ENCODE assay signal across 11 cellular contexts in genomic region chr21:14993072-14993471, GRCh38.
DNase-seq lines count a peak whose midpoint lies in the region; ATAC-seq lines count a peak whose summit lies in the region.
"Had no signal": no experiment of that assay in that cellular context is flagged by ENCODE, and none has a peak within 500 bp of the region (broad histone marks: within the 10 kb centered on the region; RNA-seq: fewer than 3 reads in every experiment).

No MANE protein-coding gene starts in this region.

- DNase-seq in activated CD4-positive, alpha-beta T cell treated with anti-CD3 and anti-CD28 coated beads, Interleukin-2, amount 10 ng/mL, durations not matched to agents 24 days and 14 days, result no peak
- no peak for DNase-seq in activated CD4-positive, alpha-beta T cell treated with anti-CD3 and anti-CD28 coated beads for 4 hours
- no peak for DNase-seq in stimulated activated naive CD8-positive, alpha-beta T cell treated with anti-CD3 and anti-CD28 coated beads, Interleukin-15, Interleukin-2, amounts not matched to agents 100 U/mL and 50 U/mL, for 24 hours
- no peak for DNase-seq in stimulated activated naive CD8-positive, alpha-beta T cell treated with anti-CD3 and anti-CD28 coated beads, Interleukin-15, amount 100 ng/mL, for 72 hours
- DNase-seq in activated T-helper 1 cell treated with anti-CD3 and anti-CD28 coated beads, Interleukin-12 subunit alpha, Interleukin-12 subunit beta, Interleukin-2, Interleukin-4 antibody, amounts not matched to agents 30 ng/mL and 10 ng/mL and 1 ng/mL, durations not matched to agents 14 hours and 24 hours and 36 hours (ENCODE audit: low spot score), result no peak
- no peak for DNase-seq in KBM-7
- DNase-seq: 8988T; CD4-positive, CD25-positive, alpha-beta regulatory T cell; GDM1 had no signal

- peaks cover 20% of the 10 kb centered on the region for H3K4me1 Mint-ChIP-seq in activated CD4-positive, alpha-beta T cell treated with anti-CD3 and anti-CD28 coated beads, Interleukin-2, amount 10 ng/mL, durations not matched to agents 24 days and 14 days
- peaks cover 26% of the 10 kb centered on the region for H3K4me1 Mint-ChIP-seq in stimulated activated naive CD8-positive, alpha-beta T cell treated with anti-CD3 and anti-CD28 coated beads, Interleukin-15, amount 100 ng/mL, for 72 hours
- H3K4me1 Mint-ChIP-seq in activated T-helper 1 cell treated with anti-CD3 and anti-CD28 coated beads, Interleukin-12 subunit alpha, Interleukin-12 subunit beta, Interleukin-2, Interleukin-4 antibody, amounts not matched to agents 30 ng/mL and 10 ng/mL and 1 ng/mL, durations not matched to agents 14 hours and 24 hours and 36 hours (ENCODE audit: low read depth), result peaks cover 8% of the 10 kb centered on the region
- H3K4me1 Mint-ChIP-seq in stimulated activated naive CD8-positive, alpha-beta T cell treated with anti-CD3 and anti-CD28 coated beads, Interleukin-15, Interleukin-2, amounts not matched to agents 100 ng/mL and 50 ng/mL, for 24 hours (ENCODE audit: low read depth), result peaks cover 36% of the 10 kb centered on the region

- intact Hi-C loops in activated CD4-positive, alpha-beta T cell treated with anti-CD3 and anti-CD28 coated beads, Interleukin-2, amount 10 ng/mL, durations not matched to agents 24 days and 14 days (cut with micrococcal nuclease), result no loop called here
- intact Hi-C loops in activated T-helper 1 cell treated with anti-CD3 and anti-CD28 coated beads, Interleukin-12 subunit alpha, Interleukin-12 subunit beta, Interleukin-2, Interleukin-4 antibody, amounts not matched to agents 30 ng/mL and 10 ng/mL and 1 ng/mL, durations not matched to agents 14 hours and 24 hours and 36 hours (cut with micrococcal nuclease), result no loop called here

- H3K36me3 Mint-ChIP-seq in activated CD4-positive, alpha-beta T cell treated with anti-CD3 and anti-CD28 coated beads, Interleukin-2, amount 10 ng/mL, durations not matched to agents 24 days and 14 days (ENCODE audit: low read depth), result no peaks in the 10 kb centered on the region
- H3K36me3 Mint-ChIP-seq in activated T-helper 1 cell treated with anti-CD3 and anti-CD28 coated beads, Interleukin-12 subunit alpha, Interleukin-12 subunit beta, Interleukin-2, Interleukin-4 antibody, amounts not matched to agents 30 ng/mL and 10 ng/mL and 1 ng/mL, durations not matched to agents 14 hours and 24 hours and 36 hours (ENCODE audit: low read depth), result peaks cover 7% of the 10 kb centered on the region
- H3K36me3 Mint-ChIP-seq in stimulated activated naive CD8-positive, alpha-beta T cell treated with anti-CD3 and anti-CD28 coated beads, Interleukin-15, Interleukin-2, amounts not matched to agents 100 ng/mL and 50 ng/mL, for 24 hours (ENCODE audit: low read depth), result peaks cover 36% of the 10 kb centered on the region

- peak overlapping the region; percentile 10 for H3K27ac Mint-ChIP-seq in activated CD4-positive, alpha-beta T cell treated with anti-CD3 and anti-CD28 coated beads, Interleukin-2, amount 10 ng/mL, durations not matched to agents 24 days and 14 days
- no peak overlapping the region for H3K27ac Mint-ChIP-seq in stimulated activated naive CD8-positive, alpha-beta T cell treated with anti-CD3 and anti-CD28 coated beads, Interleukin-15, amount 100 ng/mL, for 72 hours
- peak overlapping the region; percentile 47 for H3K27ac Mint-ChIP-seq in activated T-helper 1 cell treated with anti-CD3 and anti-CD28 coated beads, Interleukin-12 subunit alpha, Interleukin-12 subunit beta, Interleukin-2, Interleukin-4 antibody, amounts not matched to agents 30 ng/mL and 10 ng/mL and 1 ng/mL, durations not matched to agents 14 hours and 24 hours and 36 hours
- peak overlapping the region; percentile 14 for H3K27ac Mint-ChIP-seq in stimulated activated naive CD8-positive, alpha-beta T cell treated with anti-CD3 and anti-CD28 coated beads, Interleukin-15, Interleukin-2, amounts not matched to agents 100 ng/mL and 50 ng/mL, for 24 hours
- H3K27ac Mint-ChIP-seq: CD4-positive, CD25-positive, alpha-beta regulatory T cell had no signal

- H3K4me3 Mint-ChIP-seq in activated CD4-positive, alpha-beta T cell treated with anti-CD3 and anti-CD28 coated beads, Interleukin-2, amount 10 ng/mL, durations not matched to agents 24 days and 14 days, result no peak overlapping the region
- H3K4me3 Mint-ChIP-seq in stimulated activated naive CD8-positive, alpha-beta T cell treated with anti-CD3 and anti-CD28 coated beads, Interleukin-15, amount 100 ng/mL, for 72 hours, result no peak overlapping the region
- H3K4me3 Mint-ChIP-seq in activated T-helper 1 cell treated with anti-CD3 and anti-CD28 coated beads, Interleukin-12 subunit alpha, Interleukin-12 subunit beta, Interleukin-2, Interleukin-4 antibody, amounts not matched to agents 30 ng/mL and 10 ng/mL and 1 ng/mL, durations not matched to agents 14 hours and 24 hours and 36 hours, result no peak overlapping the region
- H3K4me3 Mint-ChIP-seq in stimulated activated naive CD8-positive, alpha-beta T cell treated with anti-CD3 and anti-CD28 coated beads, Interleukin-15, Interleukin-2, amounts not matched to agents 100 ng/mL and 50 ng/mL, for 24 hours, result no peak overlapping the region
- H3K4me3 Mint-ChIP-seq: CD4-positive, CD25-positive, alpha-beta regulatory T cell had no signal

- in situ Hi-C loops in KBM-7 (cut with MboI; ENCODE audit: low pct_unique_long_range_greater_than_20kb, low sequenced_read_pairs), result no loop called here

- peak; percentile 40 for ATAC-seq in stimulated activated naive CD8-positive, alpha-beta T cell treated with anti-CD3 and anti-CD28 coated beads, Interleukin-15, Interleukin-2, amounts not matched to agents 100 U/mL and 50 U/mL, for 24 hours
- ATAC-seq in stimulated activated naive CD8-positive, alpha-beta T cell treated with anti-CD3 and anti-CD28 coated beads, Interleukin-15, amount 100 ng/mL, for 72 hours, result no peak
- no peak for ATAC-seq in HG02840 (IDR thresholded peaks at IDR 0.05; ENCODE audit: low FRiP score, unreplicated experiment)

- no peaks in the 10 kb centered on the region for H3K9me3 Mint-ChIP-seq in activated CD4-positive, alpha-beta T cell treated with anti-CD3 and anti-CD28 coated beads, Interleukin-2, amount 10 ng/mL, durations not matched to agents 24 days and 14 days
- no peaks in the 10 kb centered on the region for H3K9me3 Mint-ChIP-seq in stimulated activated naive CD8-positive, alpha-beta T cell treated with anti-CD3 and anti-CD28 coated beads, Interleukin-15, amount 100 ng/mL, for 72 hours
- no peaks in the 10 kb centered on the region for H3K9me3 Mint-ChIP-seq in activated T-helper 1 cell treated with anti-CD3 and anti-CD28 coated beads, Interleukin-12 subunit alpha, Interleukin-12 subunit beta, Interleukin-2, Interleukin-4 antibody, amounts not matched to agents 30 ng/mL and 10 ng/mL and 1 ng/mL, durations not matched to agents 14 hours and 24 hours and 36 hours
- H3K9me3 Mint-ChIP-seq in stimulated activated naive CD8-positive, alpha-beta T cell treated with anti-CD3 and anti-CD28 coated beads, Interleukin-15, Interleukin-2, amounts not matched to agents 100 ng/mL and 50 ng/mL, for 24 hours, result no peaks in the 10 kb centered on the region
- H3K9me3 Mint-ChIP-seq: CD4-positive, CD25-positive, alpha-beta regulatory T cell had no signal

- no peaks in the 10 kb centered on the region for H3K27me3 Mint-ChIP-seq in activated CD4-positive, alpha-beta T cell treated with anti-CD3 and anti-CD28 coated beads, Interleukin-2, amount 10 ng/mL, durations not matched to agents 24 days and 14 days
- no peaks in the 10 kb centered on the region for H3K27me3 Mint-ChIP-seq in stimulated activated naive CD8-positive, alpha-beta T cell treated with anti-CD3 and anti-CD28 coated beads, Interleukin-15, amount 100 ng/mL, for 72 hours
- no peaks in the 10 kb centered on the region for H3K27me3 Mint-ChIP-seq in activated T-helper 1 cell treated with anti-CD3 and anti-CD28 coated beads, Interleukin-12 subunit alpha, Interleukin-12 subunit beta, Interleukin-2, Interleukin-4 antibody, amounts not matched to agents 30 ng/mL and 10 ng/mL and 1 ng/mL, durations not matched to agents 14 hours and 24 hours and 36 hours (ENCODE audit: insufficient read depth)
- H3K27me3 Mint-ChIP-seq in stimulated activated naive CD8-positive, alpha-beta T cell treated with anti-CD3 and anti-CD28 coated beads, Interleukin-15, Interleukin-2, amounts not matched to agents 100 ng/mL and 50 ng/mL, for 24 hours, result no peaks in the 10 kb centered on the region

Comparison
In these comparisons a context has a peak if more than half of its experiments do, and no peak if none do; other contexts are left out.
1. H3K27ac Mint-ChIP-seq: peak in activated CD4-positive, alpha-beta T cell treated with anti-CD3 and anti-CD28 coated beads, Interleukin-2, amount 10 ng/mL, durations not matched to agents 24 days and 14 days (single experiment), activated T-helper 1 cell treated with anti-CD3 and anti-CD28 coated beads, Interleukin-12 subunit alpha, Interleukin-12 subunit beta, Interleukin-2, Interleukin-4 antibody, amounts not matched to agents 30 ng/mL and 10 ng/mL and 1 ng/mL, durations not matched to agents 14 hours and 24 hours and 36 hours (single experiment) and stimulated activated naive CD8-positive, alpha-beta T cell treated with anti-CD3 and anti-CD28 coated beads, Interleukin-15, Interleukin-2, amounts not matched to agents 100 ng/mL and 50 ng/mL, for 24 hours (single experiment); none in stimulated activated naive CD8-positive, alpha-beta T cell treated with anti-CD3 and anti-CD28 coated beads, Interleukin-15, amount 100 ng/mL, for 72 hours (0 of 2).